In the genomic region with DNA sequence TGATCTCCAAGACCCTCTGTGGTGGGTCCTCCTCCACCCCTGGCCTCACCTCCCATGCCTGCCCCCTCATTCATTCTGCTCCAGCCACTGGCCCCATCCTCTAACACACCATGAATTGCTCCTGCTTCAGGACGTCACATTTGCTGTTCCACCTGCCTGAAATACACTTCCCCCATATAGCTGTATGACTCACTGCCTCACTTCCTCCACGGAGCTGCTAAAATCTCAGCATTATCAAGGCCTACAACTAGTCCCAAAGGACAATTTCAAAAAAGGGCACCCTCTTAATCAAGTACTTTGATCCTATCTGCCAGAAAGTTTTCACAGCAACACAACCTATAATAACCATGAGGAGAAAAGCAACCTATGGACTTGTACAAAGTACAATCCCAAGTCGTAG, we compare ENCODE assay signal across 39 cellular contexts. TPM values are rescaled to one million over a fixed set of nuclear protein-coding genes. Genes with fewer than 3 reads are reported as not detected.
"Had no signal": no experiment of that assay in that cellular context is flagged by ENCODE, and none has a peak within 500 bp of the region (broad histone marks: within the 10 kb centered on the region; RNA-seq: fewer than 3 reads in every experiment).

No MANE protein-coding gene starts in this region.

- H3K36me3 Mint-ChIP-seq: activated naive CD4-positive, alpha-beta T cell treated with anti-CD3 and anti-CD28 coated beads, Interleukin-2, amount 50 U/mL, for 24 hours; activated naive CD8-positive, alpha-beta T cell treated with anti-CD3 and anti-CD28 coated beads, Interleukin-2, amount 10 ng/mL, durations not matched to agents 7 days and 5 days had no signal

- H3K4me1 ChIP-seq: ascending aorta, colonic mucosa had no signal

- H3K27me3 ChIP-seq: ascending aorta, MG63, SJCRH30 had no signal

- DNase-seq: activated CD4-positive, alpha-beta T cell treated with anti-CD3 and anti-CD28 coated beads for 1 hour; activated CD4-positive, alpha-beta T cell treated with anti-CD3 and anti-CD28 coated beads for 48 hours; activated CD4-positive, alpha-beta T cell treated with anti-CD3 and anti-CD28 coated beads, Interleukin-2, amount 50 U/mL, for 4 hours; activated CD4-positive, CD25-positive, alpha-beta regulatory T cell; activated CD8-positive, alpha-beta T cell treated with anti-CD3 and anti-CD28 coated beads for 36 hours; activated gamma-delta T cell; activated naive CD4-positive, alpha-beta T cell treated with Interleukin-2 at 50 U/mL for 16 hours; activated naive CD8-positive, alpha-beta T cell treated with anti-CD3 and anti-CD28 coated beads, Interleukin-2, amount 10 ng/mL, durations not matched to agents 7 days and 5 days; activated T-cell treated with anti-CD3 and anti-CD28 coated beads, Interleukin-2, amount 50 U/mL, for 1 hour; activated T-cell treated with anti-CD3 and anti-CD28 coated beads, Interleukin-2, amount 50 U/mL, for 72 hours; amygdala; colonic mucosa; MG63; NCI-H1048; NCI-H1105 treated with DMSO at 0.1 percent for 48 hours; NCI-H1436; NCI-H1694; NCI-H1930; NCI-H345; NCI-H524 treated with DMSO at 0.1 percent for 48 hours; NK-92 treated with Interleukin-12 subunit alpha and Interleukin-12 subunit beta, amount 100 ng/mL, for 24 hours; OCI-M1; SHP77; SJCRH30; T1000; WERI-Rb-1 had no signal

- H3K9me3 ChIP-seq: ascending aorta, colonic mucosa, MG63, SJCRH30 had no signal

- H3K9me3 Mint-ChIP-seq: activated CD8-positive, alpha-beta T cell treated with anti-CD3 and anti-CD28 coated beads for 36 hours; activated naive CD8-positive, alpha-beta T cell treated with anti-CD3 and anti-CD28 coated beads, Interleukin-2, amount 10 ng/mL, durations not matched to agents 7 days and 5 days; activated T-cell treated with anti-CD3 and anti-CD28 coated beads, Interleukin-2, amount 50 U/mL, for 72 hours; activated T-helper 2 cell treated with anti-CD3 and anti-CD28 coated beads, Interferon-gamma antibody, Interleukin-2, Interleukin-4, amounts not matched to agents 10 μg/mL and 5 μg/mL and 100 μg/mL, durations not matched to agents 14 hours and 24 hours and 36 hours; central memory CD8-positive, alpha-beta T cell had no signal

- H3K36me3 ChIP-seq: ascending aorta, cardiac muscle cell, colonic mucosa, MG63, SJCRH30, WERI-Rb-1 had no signal

- H3K27ac Mint-ChIP-seq: activated CD8-positive, alpha-beta T cell treated with anti-CD3 and anti-CD28 coated beads for 36 hours; activated naive CD4-positive, alpha-beta T cell treated with anti-CD3 and anti-CD28 coated beads, Interleukin-2, amount 50 U/mL, for 24 hours; activated naive CD8-positive, alpha-beta T cell treated with anti-CD3 and anti-CD28 coated beads, Interleukin-2, amount 10 ng/mL, durations not matched to agents 7 days and 5 days; activated T-cell treated with anti-CD3 and anti-CD28 coated beads, Interleukin-2, amount 50 U/mL, for 72 hours; activated T-helper 2 cell treated with anti-CD3 and anti-CD28 coated beads, Interferon-gamma antibody, Interleukin-2, Interleukin-4, amounts not matched to agents 10 μg/mL and 5 μg/mL and 100 μg/mL, durations not matched to agents 14 hours and 24 hours and 36 hours had no signal

- H3K4me1 Mint-ChIP-seq: activated naive CD4-positive, alpha-beta T cell treated with anti-CD3 and anti-CD28 coated beads, Interleukin-2, amount 50 U/mL, for 24 hours; activated naive CD8-positive, alpha-beta T cell treated with anti-CD3 and anti-CD28 coated beads, Interleukin-2, amount 10 ng/mL, durations not matched to agents 7 days and 5 days; central memory CD8-positive, alpha-beta T cell had no signal

- H3K4me3 Mint-ChIP-seq: activated CD8-positive, alpha-beta T cell treated with anti-CD3 and anti-CD28 coated beads for 36 hours; activated naive CD4-positive, alpha-beta T cell treated with anti-CD3 and anti-CD28 coated beads, Interleukin-2, amount 50 U/mL, for 24 hours; activated naive CD8-positive, alpha-beta T cell treated with anti-CD3 and anti-CD28 coated beads, Interleukin-2, amount 10 ng/mL, durations not matched to agents 7 days and 5 days; activated T-cell treated with anti-CD3 and anti-CD28 coated beads, Interleukin-2, amount 50 U/mL, for 72 hours; central memory CD8-positive, alpha-beta T cell had no signal

- H3K4me3 ChIP-seq: ascending aorta, cardiac muscle cell, colonic mucosa, MG63, SJCRH30, SK-N-MC had no signal

- ATAC-seq: activated CD8-positive, alpha-beta T cell treated with anti-CD3 and anti-CD28 coated beads for 36 hours; activated T-cell treated with anti-CD3 and anti-CD28 coated beads, Interleukin-2, amount 50 U/mL, for 72 hours; Panc1 had no signal

- H3K27ac ChIP-seq: ascending aorta, cardiac muscle cell, colonic mucosa, SJCRH30, SK-N-MC, WERI-Rb-1 had no signal

RNA-seq across cellular contexts. Expression of a gene that starts 43.6 kb away (rescaled TPM):
- total RNA-seq: activated CD8-positive, alpha-beta memory T cell treated with anti-CD3 and anti-CD28 coated beads for 36 hours; activated CD8-positive, alpha-beta T cell treated with anti-CD3 and anti-CD28 coated beads for 36 hours; activated naive CD8-positive, alpha-beta T cell treated with anti-CD3 and anti-CD28 coated beads, Interleukin-2, amount 10 ng/mL, durations not matched to agents 7 days and 5 days; activated T-cell treated with anti-CD3 and anti-CD28 coated beads, Interleukin-2, amount 50 U/mL, for 72 hours; activated T-helper 2 cell treated with anti-CD3 and anti-CD28 coated beads, Interferon-gamma antibody, Interleukin-2, Interleukin-4, amounts not matched to agents 10 μg/mL and 5 μg/mL and 100 μg/mL, durations not matched to agents 14 hours and 24 hours and 36 hours; ascending aorta; cardiac muscle cell; chondrocyte; NCI-H460; RPMI7951; SJCRH30; T-helper 1 cell treated with Interleukin-12 subunit alpha and Interleukin-12 subunit beta and Interleukin-4 antibody, amounts not matched to agents 30 ng/mL and 1 ng/mL, for 36 hours; T-helper 2 cell treated with Interferon-gamma antibody and Interleukin-4, amounts not matched to agents 100 ng/mL and 5 ng/mL, for 36 hours had no signal
- polyA plus RNA-seq: cardiac muscle cell had no signal
